9 cellular contexts compared by ENCODE assay signal in genomic region chr20:36861875-36862801, GRCh38. TPM values are rescaled to one million over a fixed set of nuclear protein-coding genes. Genes with fewer than 3 reads are reported as not detected.
A peak's percentile ranks its signal among the peaks of the same experiment; 100 is the strongest.
DNase-seq lines count a peak whose midpoint lies in the region; ATAC-seq and TF ChIP-seq lines count a peak whose summit lies in the region.
"Had no signal": no experiment of that assay in that cellular context is flagged by ENCODE, and none has a peak within 500 bp of the region (broad histone marks: within the 10 kb centered on the region; RNA-seq: fewer than 3 reads in every experiment).

No MANE protein-coding gene starts in this region.

- POLR2A ChIA-PET in HCT116 (lab: Charles Lee), result interaction anchor here (1.4 kb wide), 1 partner anchor 26 kb away, joined by 5 read pairs; no protein-coding TSS in a partner anchor

- TF ChIP-seq RAD21 in HCT116 (IDR thresholded peaks at IDR 0.05; ENCODE audit: low read depth), result no peak

- intact Hi-C loops in HCT116 (cut with micrococcal nuclease) (no loop called here), left lung (cut with DNase I) (no loop called here), stomach (cut with DNase I; ENCODE audit: low total_unique reads) (no loop called here)
- intact Hi-C loops in dendritic cell treated with granulocyte-macrophage colony-stimulating factor and Interleukin-4, amounts not matched to agents 40 ng/mL and 50 ng/mL, for 4 days (cut with micrococcal nuclease), result loop anchor here (2.0 to 10.0 kb wide), 4 partner anchors 19 to 247 kb away; partner anchors contain the start of gene DSN1

- H2AFZ ChIP-seq in HCT116 (ENCODE audit: low read depth, low read length, poor library complexity, severe bottlenecking), result no peak overlapping the region

- BruUV-seq in HCT116 (replicated peaks; lab: Mats Ljungman, UMichigan), result TSS peak; percentile 39

- DNase-seq in Ammon's horn (ENCODE audit: low spot score), result peak; percentile 90
- peak; percentile 42 for DNase-seq in HCT116 (ENCODE audit: low read depth, low spot score)
- DNase-seq in RKO (ENCODE audit: low spot score), result peak; percentile 78
- DNase-seq in left lung, result peak; percentile 75 to 78
- DNase-seq in stomach, result peak; percentile 52
- no peak for DNase-seq in NCI-H1930 (lab: John Stamatoyannopoulos, UW)

- no peak for TF ChIP-seq EP300 in stomach (IDR thresholded peaks at IDR 0.05)

- H3K4me3 Mint-ChIP-seq in dendritic cell treated with granulocyte-macrophage colony-stimulating factor and Interleukin-4, amounts not matched to agents 40 ng/mL and 50 ng/mL, for 4 days, result peak overlapping the region; percentile 76

- peak overlapping the region; percentile 91 for H3K4me2 ChIP-seq in HCT116 (ENCODE audit: low read length)
- H3K4me2 ChIP-seq: KMS-11 had no signal

- H4K20me1 ChIP-seq in HCT116 (ENCODE audit: insufficient read depth), result no peaks in the 10 kb centered on the region

- no peaks in the 10 kb centered on the region for H3K9me3 Mint-ChIP-seq in dendritic cell treated with granulocyte-macrophage colony-stimulating factor and Interleukin-4, amounts not matched to agents 40 ng/mL and 50 ng/mL, for 4 days

- peaks cover 23% of the 10 kb centered on the region for H3K27me3 Mint-ChIP-seq in dendritic cell treated with granulocyte-macrophage colony-stimulating factor and Interleukin-4, amounts not matched to agents 40 ng/mL and 50 ng/mL, for 4 days

- TF ChIP-seq CTCF in HCT116 (IDR thresholded peaks at IDR 0.05 in 2 of 3, conservative IDR thresholded peaks at IDR 0.05 in 1 of 3; ENCODE audit: borderline replicate concordance in 1 of 3, insufficient read depth in 1 of 3, low read depth in 2 of 3, low read length in 2 of 3) (no peak), left lung (IDR thresholded peaks at IDR 0.05) (no peak), stomach (IDR thresholded peaks at IDR 0.05) (no peak)

- ATAC-seq in HCT116 (peak; percentile 40), left lung (peak; percentile 41), GM18498 (IDR thresholded peaks at IDR 0.05; ENCODE audit: unreplicated experiment) (no peak)

- RAD21 ChIA-PET in HCT116 (lab: Charles Lee; ENCODE audit: low non-redundant PET in 1 of 2, low total read pairs in 2 of 2, uncharacterized antibody in 2 of 2, unreplicated experiment in 2 of 2), result no interaction called here

- peaks cover 77% of the 10 kb centered on the region for H3K4me1 Mint-ChIP-seq in dendritic cell treated with granulocyte-macrophage colony-stimulating factor and Interleukin-4, amounts not matched to agents 40 ng/mL and 50 ng/mL, for 4 days (ENCODE audit: low read depth)

- H3K9me3 ChIP-seq in HCT116 (ENCODE audit: control insufficient read depth in 1 of 2, insufficient read depth in 1 of 2, low read depth in 1 of 2, low read length in 2 of 2), result no peaks in the 10 kb centered on the region
- no peaks in the 10 kb centered on the region for H3K9me3 ChIP-seq in left lung
- H3K9me3 ChIP-seq in stomach, result no peaks in the 10 kb centered on the region

- 15 to 25% (median 16%) methylated on average over 16 to 45 of the region's 45 CpGs for WGBS in stomach, 5 donors

- H3K4me3 ChIP-seq in HCT116 (replicated peaks in 1 of 2; ENCODE audit: low read depth in 1 of 2, low read length in 2 of 2), result peak overlapping the region; percentile 47 to 62
- peak overlapping the region; percentile 53 to 58 for H3K4me3 ChIP-seq in left lung
- H3K4me3 ChIP-seq in stomach, result peak overlapping the region; percentile 69 to 81 (median 74)

- peak; percentile 67 for TF ChIP-seq POLR2A in HCT116 (IDR thresholded peaks at IDR 0.05; ENCODE audit: borderline replicate concordance, extremely low read depth, insufficient read depth, insufficient read length)
- no peak for TF ChIP-seq POLR2A in stomach (IDR thresholded peaks at IDR 0.05)

- H3K4me1 ChIP-seq in HCT116 (ENCODE audit: control insufficient read depth in 1 of 2, insufficient read depth in 2 of 2, low read length in 2 of 2) (peaks cover 16 to 44% of the 10 kb centered on the region in 2 experiments), left lung (peaks cover 18 to 68% of the 10 kb centered on the region in 2 donors), stomach (peaks cover 44 to 71% (median 60%) of the 10 kb centered on the region in 4 donors)

- H3K27me3 ChIP-seq in HCT116 (ENCODE audit: insufficient read depth, low read length) (no peaks in the 10 kb centered on the region), left lung (peaks cover 0 to 34% of the 10 kb centered on the region in 2 donors), stomach (peaks cover 0 to 27% (median 0%) of the 10 kb centered on the region in 3 donors)

- H3K27ac ChIP-seq in HCT116 (ENCODE audit: low read depth, low read length) (peak overlapping the region; percentile 85), left lung (peak overlapping the region; percentile 70 to 76), stomach (peak overlapping the region; percentile 80 to 90 (median 84))
- H3K27ac ChIP-seq: KMS-11 had no signal

- H3K36me3 Mint-ChIP-seq in dendritic cell treated with granulocyte-macrophage colony-stimulating factor and Interleukin-4, amounts not matched to agents 40 ng/mL and 50 ng/mL, for 4 days (ENCODE audit: low read depth), result peaks cover 43% of the 10 kb centered on the region

- H3K36me3 ChIP-seq in HCT116 (ENCODE audit: control insufficient read depth in 1 of 2, insufficient read depth in 2 of 2, low read length in 2 of 2), result no peaks in the 10 kb centered on the region
- no peaks in the 10 kb centered on the region for H3K36me3 ChIP-seq in left lung
- H3K36me3 ChIP-seq in stomach, result no peaks in the 10 kb centered on the region

- no peaks in the 10 kb centered on the region for H3K9me2 ChIP-seq in HCT116 (ENCODE audit: insufficient read depth)

- peaks cover 31% of the 10 kb centered on the region; the same call in 1 of the 2 replicates for H3K79me2 ChIP-seq in HCT116 (ENCODE audit: insufficient read depth, low read length)

- CTCF ChIA-PET in HCT116 (lab: Charles Lee), result no interaction called here

- peak overlapping the region; percentile 61 for H3K9ac ChIP-seq in HCT116 (ENCODE audit: low read length)
- H3K9ac ChIP-seq: KMS-11 had no signal

- peak overlapping the region; percentile 73 for H3K27ac Mint-ChIP-seq in dendritic cell treated with granulocyte-macrophage colony-stimulating factor and Interleukin-4, amounts not matched to agents 40 ng/mL and 50 ng/mL, for 4 days

TF ChIP-seq in HCT116, 20 proteins besides CTCF, POLR2A, EP300 and RAD21:
- TF ChIP-seq SIN3A (IDR thresholded peaks at IDR 0.05; ENCODE audit: low read depth), result peak; percentile 83
- TF ChIP-seq MAX (IDR thresholded peaks at IDR 0.05), result peak; percentile 52; the same call in 1 of the 2 replicates
- peak; percentile 23 for TF ChIP-seq TCF7L2 (IDR thresholded peaks at IDR 0.05; ENCODE audit: borderline replicate concordance, extremely low read depth, insufficient read depth, insufficient read length)
- TF ChIP-seq ZBTB33 (IDR thresholded peaks at IDR 0.05; ENCODE audit: extremely low read depth, insufficient replicate concordance, low read length), result no peak
- TF ChIP-seq POLR2AphosphoS5 (IDR thresholded peaks at IDR 0.05; ENCODE audit: low read depth, low read length), result peak; percentile 44; the same call in 1 of the 2 replicates

RNA-seq across cellular contexts. Expression of gene TLDC2, which starts 13.8 kb away (rescaled TPM):
- total RNA-seq in HCT116 (2021; ENCODE audit: unreplicated experiment), result 0.32 TPM
- 0.07 and 0.26 TPM in 2 replicates for polyA plus RNA-seq in HCT116 (2012)
- under 1 TPM; 0.29 to 0.60 TPM for total RNA-seq in left lung
- 10 to 100 TPM in 1 of 5 donors, 1 to 10 TPM in 2, not detected in 2; 1.5 to 15.1 (median 4.8) TPM for total RNA-seq in stomach
- polyA plus RNA-seq in stomach, result under 1 TPM; 0.13 to 0.62 (median 0.46) TPM

Comparison
In these comparisons a context has a peak if more than half of its experiments do, and no peak if none do; other contexts are left out.
1. DNase-seq: peak in Ammon's horn (single experiment), HCT116 (single experiment), RKO (single experiment), left lung (2 of 2) and stomach (single experiment); none in NCI-H1930 (0 of 2).
2. Peak in every context shown above with its lines, with median percentiles within 50 percentile points of each other: H3K27ac ChIP-seq and H3K4me3 ChIP-seq.